In genomic region chr20:39993737-39994136, GRCh38 we compare ENCODE assay signal across 20 cellular contexts.
DNase-seq lines count a peak whose midpoint lies in the region; ATAC-seq lines count a peak whose summit lies in the region.
"Had no signal": no experiment of that assay in that cellular context is flagged by ENCODE, and none has a peak within 500 bp of the region (broad histone marks: within the 10 kb centered on the region; RNA-seq: fewer than 3 reads in every experiment).

No MANE protein-coding gene starts in this region.

- no peaks in the 10 kb centered on the region for H3K27me3 Mint-ChIP-seq in T-cell
- H3K27me3 Mint-ChIP-seq: dendritic cell treated with granulocyte-macrophage colony-stimulating factor and Interleukin-4, amounts not matched to agents 40 ng/mL and 50 ng/mL, for 4 days had no signal

- H3K4me3 Mint-ChIP-seq in T-cell: no peak overlapping the region
- H3K4me3 Mint-ChIP-seq: dendritic cell treated with granulocyte-macrophage colony-stimulating factor and Interleukin-4, amounts not matched to agents 40 ng/mL and 50 ng/mL, for 4 days; naive thymus-derived CD8-positive, alpha-beta T cell had no signal

- ATAC-seq in left lobe of liver (peak; percentile 92), GM18517 (IDR thresholded peaks at IDR 0.05; ENCODE audit: unreplicated experiment) (no peak), T-cell (replicated peaks in 1 of 4) (no peak)
- ATAC-seq: naive thymus-derived CD8-positive, alpha-beta T cell; stimulated activated naive CD8-positive, alpha-beta T cell treated with anti-CD3 and anti-CD28 coated beads, Interleukin-15, Interleukin-2, amounts not matched to agents 100 U/mL and 50 U/mL, for 24 hours had no signal

- peak; percentile 37 for DNase-seq in DMS79 (lab: John Stamatoyannopoulos, UW)
- DNase-seq in NCI-H128 (lab: John Stamatoyannopoulos, UW; ENCODE audit: unreplicated experiment): peak; percentile 76
- DNase-seq in NCI-H524 (lab: John Stamatoyannopoulos, UW): peak; percentile 78 to 90
- DNase-seq in left lobe of liver (ENCODE audit: low spot score): peak; percentile 83
- DNase-seq in anterior cingulate cortex (lab: John Stamatoyannopoulos, UW): no peak
- DNase-seq in T-cell: no peak
- DNase-seq: activated CD4-positive, alpha-beta T cell treated with anti-CD3 and anti-CD28 coated beads for 4 hours; AML-193; brain microvascular endothelial cell; GOT3; Kasumi-1; mesendoderm; naive thymus-derived CD8-positive, alpha-beta T cell; NCI-H1436; RPMI8226; stimulated activated naive CD8-positive, alpha-beta T cell treated with anti-CD3 and anti-CD28 coated beads, Interleukin-15, Interleukin-2, amounts not matched to agents 100 U/mL and 50 U/mL, for 24 hours; transverse colon had no signal

- no peak overlapping the region for H3K27ac Mint-ChIP-seq in T-cell
- H3K27ac Mint-ChIP-seq: activated T-helper 2 cell treated with anti-CD3 and anti-CD28 coated beads, Interferon-gamma antibody, Interleukin-2, Interleukin-4, amounts not matched to agents 10 μg/mL and 5 μg/mL and 100 μg/mL, durations not matched to agents 14 hours and 24 hours and 36 hours; dendritic cell treated with granulocyte-macrophage colony-stimulating factor and Interleukin-4, amounts not matched to agents 40 ng/mL and 50 ng/mL, for 4 days; naive thymus-derived CD8-positive, alpha-beta T cell had no signal

- CTCF ChIA-PET in T-cell (lab: Charles Lee): no interaction called here

- no peaks in the 10 kb centered on the region for H3K4me1 Mint-ChIP-seq in T-cell
- H3K4me1 Mint-ChIP-seq: naive thymus-derived CD8-positive, alpha-beta T cell had no signal

- POLR2A ChIA-PET in T-cell (lab: Charles Lee): no interaction called here

- H3K36me3 Mint-ChIP-seq in T-cell: no peaks in the 10 kb centered on the region

- peaks cover 3 to 17% (median 12%) of the 10 kb centered on the region in 3 donors for H3K9me3 Mint-ChIP-seq in T-cell

Comparison
In these comparisons a context has a peak if more than half of its experiments do, and no peak if none do; other contexts are left out.
1. DNase-seq: peak in DMS79 (single experiment), NCI-H128 (single experiment), NCI-H524 (2 of 2) and left lobe of liver (single experiment); none in anterior cingulate cortex (0 of 58) and T-cell (0 of 34).